22 cellular contexts compared by ENCODE assay signal in genomic region chr1:24679725-24680124, GRCh38.
"Had no signal": no experiment of that assay in that cellular context is flagged by ENCODE, and none has a peak within 500 bp of the region (broad histone marks: within the 10 kb centered on the region; RNA-seq: fewer than 3 reads in every experiment).

No MANE protein-coding gene starts in this region.

- H3K9me3 ChIP-seq: ascending aorta, SJSA1 had no signal

- H3K4me1 ChIP-seq: ascending aorta had no signal

- H3K27me3 ChIP-seq: ascending aorta, cardiac muscle cell, SJSA1 had no signal

- DNase-seq: activated CD4-positive, alpha-beta T cell treated with anti-CD3 and anti-CD28 coated beads, Interleukin-2, amount 10 ng/mL, durations not matched to agents 24 days and 14 days; activated CD4-positive, alpha-beta T cell treated with anti-CD3 and anti-CD28 coated beads, Interleukin-2, amount 50 U/mL, for 4 hours; activated CD8-positive, alpha-beta T cell treated with anti-CD3 and anti-CD28 coated beads, Interleukin-2, amount 10 ng/mL, durations not matched to agents 7 days and 5 days; activated gamma-delta T cell; activated naive CD4-positive, alpha-beta T cell treated with Interleukin-2 at 50 U/mL for 16 hours; activated naive CD8-positive, alpha-beta T cell treated with anti-CD3 and anti-CD28 coated beads, Interleukin-2, amount 10 ng/mL, durations not matched to agents 7 days and 5 days; activated T-cell treated with anti-CD3 and anti-CD28 coated beads, Interleukin-2, amount 50 U/mL, for 24 hours; amygdala; NCI-H1105; NCI-H1417 treated with DMSO at 0.1 percent for 48 hours; NCI-H187 treated with DMSO at 0.1 percent for 48 hours; NCI-H2081; NCI-H2171 treated with DMSO at 0.1 percent for 48 hours; NCI-H2227 treated with DMSO at 0.1 percent for 48 hours; NCI-H446; NCI-H526 treated with DMSO at 0.1 percent for 48 hours; NCI-H774; SHP77 treated with DMSO at 0.1 percent for 48 hours had no signal

- H3K36me3 ChIP-seq: cardiac muscle cell had no signal

- H3K4me3 ChIP-seq: ascending aorta, cardiac muscle cell, K562, SJSA1 had no signal

- H3K27ac ChIP-seq: ascending aorta, cardiac muscle cell, SJSA1 had no signal
